Comparison of ENCODE assay signal across 22 cellular contexts in genomic region chr4:169428376-169428775, GRCh38.
DNase-seq lines count a peak whose midpoint lies in the region; ATAC-seq and TF ChIP-seq lines count a peak whose summit lies in the region.
"Had no signal": no experiment of that assay in that cellular context is flagged by ENCODE, and none has a peak within 500 bp of the region (broad histone marks: within the 10 kb centered on the region; RNA-seq: fewer than 3 reads in every experiment).

No MANE protein-coding gene starts in this region.

- DNase-seq in MV-4-11 (lab: John Stamatoyannopoulos, UW) (peak; percentile 22), amniotic epithelial cell (ENCODE audit: low read depth) (peak; percentile 67), fibroblast of pulmonary artery (ENCODE audit: low read depth) (peak; percentile 54), iris pigment epithelial cell (ENCODE audit: low read depth) (peak; percentile 24)
- DNase-seq in stimulated activated naive CD8-positive, alpha-beta T cell treated with anti-CD3 and anti-CD28 coated beads, Interleukin-15, Interleukin-2, amounts not matched to agents 100 U/mL and 50 U/mL, for 24 hours: no peak
- no peak for DNase-seq in stimulated activated naive CD4-positive, alpha-beta T cell treated with Interleukin-2 at 50 U/mL for 16 hours (lab: John Stamatoyannopoulos, UW)
- DNase-seq: 8988T; ACHN; AML-193; BE2C; Calu3; CD4-positive, alpha-beta memory T cell; COR-L47; DMS53; DMS79 treated with DMSO at 0.1 percent for 48 hours; GF-D8; H9 had no signal

- TF ChIP-seq CTCF in fibroblast of pulmonary artery (IDR thresholded peaks at IDR 0.05; ENCODE audit: low read length, missing control alignments): no peak

- no peak overlapping the region for H3K4me3 ChIP-seq in fibroblast of pulmonary artery (replicated peaks; ENCODE audit: low read depth, low read length)
- H3K4me3 ChIP-seq: A549; BLaER1 treated with 17β-estradiol and CSF1 and Interleukin-3, amounts not matched to agents 10 nM and 100 nM; GM23338 had no signal

- no peak for ATAC-seq in stimulated activated naive CD8-positive, alpha-beta T cell treated with anti-CD3 and anti-CD28 coated beads, Interleukin-15, Interleukin-2, amounts not matched to agents 100 U/mL and 50 U/mL, for 24 hours
- ATAC-seq in HG02852 (IDR thresholded peaks at IDR 0.05; ENCODE audit: unreplicated experiment): no peak
- ATAC-seq: A549, GM23338, HCT116 had no signal

Comparison
In these comparisons a context has a peak if more than half of its experiments do, and no peak if none do; other contexts are left out.
1. DNase-seq: peak in MV-4-11 (single experiment), amniotic epithelial cell (single experiment), fibroblast of pulmonary artery (single experiment) and iris pigment epithelial cell (single experiment); none in stimulated activated naive CD8-positive, alpha-beta T cell treated with anti-CD3 and anti-CD28 coated beads, Interleukin-15, Interleukin-2, amounts not matched to agents 100 U/mL and 50 U/mL, for 24 hours (single experiment) and stimulated activated naive CD4-positive, alpha-beta T cell treated with Interleukin-2 at 50 U/mL for 16 hours (single experiment).